14 cellular contexts compared by ENCODE assay signal in the genomic region with DNA sequence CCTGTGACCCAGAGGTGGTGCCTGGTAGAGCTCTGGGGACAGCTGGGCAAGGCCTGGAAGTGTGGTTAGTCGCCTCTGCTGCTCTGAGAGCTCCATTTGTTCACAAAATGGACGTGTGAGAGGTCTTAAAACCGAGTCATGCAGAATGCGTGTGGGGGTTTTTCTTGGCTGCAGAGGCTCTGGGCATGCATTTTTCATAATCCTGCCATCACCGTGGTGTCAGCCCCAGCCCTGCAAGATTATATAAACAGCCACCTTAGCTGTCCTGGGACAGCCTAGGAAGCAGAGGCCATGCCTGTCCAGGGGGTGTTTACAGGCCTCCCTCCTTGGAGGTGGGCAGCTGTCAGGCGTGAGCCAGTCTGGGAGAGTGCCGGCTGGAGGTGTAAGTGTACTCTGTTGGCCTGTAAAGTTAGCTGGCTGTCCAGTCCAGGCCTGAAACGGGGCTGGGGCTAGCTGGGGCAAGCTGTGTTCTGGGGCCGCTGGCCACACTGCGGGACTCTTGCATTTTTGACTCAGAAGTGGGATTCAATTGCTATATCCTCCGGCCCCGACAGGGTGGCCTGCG. TPM values are rescaled to one million over a fixed set of nuclear protein-coding genes. Genes with fewer than 3 reads are reported as not detected.
DNase-seq lines count a peak whose midpoint lies in the region; TF ChIP-seq lines count a peak whose summit lies in the region.
"Had no signal": no experiment of that assay in that cellular context is flagged by ENCODE, and none has a peak within 500 bp of the region (broad histone marks: within the 10 kb centered on the region; RNA-seq: fewer than 3 reads in every experiment).

No MANE protein-coding gene starts in this region.

- H3K27ac ChIP-seq in cingulate gyrus (ENCODE audit: low read depth, low read length): peak overlapping the region; percentile 69
- H3K27ac ChIP-seq in temporal lobe (ENCODE audit: low read depth, low read length): peak overlapping the region; percentile 44

- H3K27ac Mint-ChIP-seq in activated naive CD8-positive, alpha-beta T cell: no peak overlapping the region
- no peak overlapping the region for H3K27ac Mint-ChIP-seq in activated naive CD8-positive, alpha-beta T cell treated with anti-CD3 and anti-CD28 coated beads for 36 hours
- H3K27ac Mint-ChIP-seq: activated T-cell treated with anti-CD3 and anti-CD28 coated beads, Interleukin-2, amount 50 U/mL, for 24 hours; memory B cell had no signal

- CTCF ChIA-PET in GM10248 (lab: Yijun Ruan, JAX): interaction anchor here (1.4 kb wide), 1 partner anchor 17 kb away, joined by 3 read pairs; no protein-coding TSS in a partner anchor

- no peaks in the 10 kb centered on the region for H3K36me3 ChIP-seq in mucosa of stomach (ENCODE audit: control insufficient read depth, insufficient read depth, low read length)

- H3K4me3 Mint-ChIP-seq in activated naive CD8-positive, alpha-beta T cell: peak overlapping the region; percentile 69
- no peak overlapping the region for H3K4me3 Mint-ChIP-seq in activated naive CD8-positive, alpha-beta T cell treated with anti-CD3 and anti-CD28 coated beads for 36 hours

- no peak for DNase-seq in activated naive CD8-positive, alpha-beta T cell treated with anti-CD3 and anti-CD28 coated beads for 36 hours
- DNase-seq in SIG-M5 treated with dmso at 0.1 percent for 504 hours (lab: John Stamatoyannopoulos, UW; ENCODE audit: unreplicated experiment) (no peak), GM10248 (ENCODE audit: extremely low spot score) (no peak), NCI-H1092 (lab: John Stamatoyannopoulos, UW) (no peak)
- DNase-seq: activated T-cell treated with anti-CD3 and anti-CD28 coated beads, Interleukin-2, amount 50 U/mL, for 24 hours; cerebellar nuclear complex; NCI-H2029 treated with DMSO at 0.1 percent for 48 hours; stimulated activated CD4-positive, alpha-beta T cell treated with anti-CD3 and anti-CD28 coated beads, Interleukin-15, amount 100 ng/mL, for 24 hours had no signal

- H3K36me3 Mint-ChIP-seq in activated naive CD8-positive, alpha-beta T cell: no peaks in the 10 kb centered on the region
- H3K36me3 Mint-ChIP-seq in activated naive CD8-positive, alpha-beta T cell treated with anti-CD3 and anti-CD28 coated beads for 36 hours: no peaks in the 10 kb centered on the region
- H3K36me3 Mint-ChIP-seq: memory B cell had no signal

- H3K9me3 Mint-ChIP-seq in activated naive CD8-positive, alpha-beta T cell (ENCODE audit: low read depth): no peaks in the 10 kb centered on the region
- no peaks in the 10 kb centered on the region for H3K9me3 Mint-ChIP-seq in activated naive CD8-positive, alpha-beta T cell treated with anti-CD3 and anti-CD28 coated beads for 36 hours
- H3K9me3 Mint-ChIP-seq: activated T-cell treated with anti-CD3 and anti-CD28 coated beads, Interleukin-2, amount 50 U/mL, for 24 hours; memory B cell had no signal

- peak overlapping the region; percentile 15 for H3K9ac ChIP-seq in mucosa of stomach (ENCODE audit: low read length)

- H3K27me3 ChIP-seq in mucosa of stomach (ENCODE audit: control insufficient read depth, insufficient read depth, low read length): peaks cover 51% of the 10 kb centered on the region

- POLR2A ChIA-PET in GM10248 (lab: Yijun Ruan, JAX): no interaction called here

- no peaks in the 10 kb centered on the region for H3K9me3 ChIP-seq in mucosa of stomach (ENCODE audit: control insufficient read depth, low read length)

- no peak overlapping the region for H3K4me3 ChIP-seq in mucosa of stomach (ENCODE audit: low read length)
- H3K4me3 ChIP-seq: K562 had no signal

- peaks cover 7% of the 10 kb centered on the region for H3K4me1 Mint-ChIP-seq in activated naive CD8-positive, alpha-beta T cell (ENCODE audit: low read depth)
- no peaks in the 10 kb centered on the region for H3K4me1 Mint-ChIP-seq in activated naive CD8-positive, alpha-beta T cell treated with anti-CD3 and anti-CD28 coated beads for 36 hours

- TF ChIP-seq CTCF in GM10248 (IDR thresholded peaks at IDR 0.05; ENCODE audit: control extremely low read depth, extremely low read depth, low read depth, missing control alignments): no peak

- peaks cover 9% of the 10 kb centered on the region for H3K27me3 Mint-ChIP-seq in activated naive CD8-positive, alpha-beta T cell
- H3K27me3 Mint-ChIP-seq in activated naive CD8-positive, alpha-beta T cell treated with anti-CD3 and anti-CD28 coated beads for 36 hours: peaks cover 37% of the 10 kb centered on the region

- H3K4me1 ChIP-seq in mucosa of stomach (ENCODE audit: control insufficient read depth, insufficient read depth, low read length): peaks cover 43% of the 10 kb centered on the region

RNA-seq across cellular contexts. Expression of gene WNK2, which starts 2.3 kb away (rescaled TPM):
- under 1 TPM; 0.88 to 0.89 TPM for total RNA-seq in activated naive CD8-positive, alpha-beta T cell treated with anti-CD3 and anti-CD28 coated beads for 36 hours
- total RNA-seq in temporal lobe: 30.7 TPM

RNA-seq across cellular contexts. Expression of gene NINJ1, which starts 52.2 kb away (rescaled TPM):
- total RNA-seq in activated naive CD8-positive, alpha-beta T cell treated with anti-CD3 and anti-CD28 coated beads for 36 hours: 10 to 100 TPM; 74.9 to 77.8 TPM
- total RNA-seq in temporal lobe: 6.9 TPM

Comparison
In these comparisons a context has a peak if more than half of its experiments do, and no peak if none do; other contexts are left out.
1. RNA of gene WNK2, which starts 2.3 kb away (total RNA-seq): 30.7 TPM in temporal lobe (single experiment); 0.88 to 0.89 TPM in activated naive CD8-positive, alpha-beta T cell treated with anti-CD3 and anti-CD28 coated beads for 36 hours; every median in the first group is over 10 times any median in the second.